Comparison of ENCODE assay signal across 21 cellular contexts in genomic region chr5:93208156-93208895, GRCh38.
A peak's percentile ranks its signal among the peaks of the same experiment; 100 is the strongest.
DNase-seq lines count a peak whose midpoint lies in the region; ATAC-seq and TF ChIP-seq lines count a peak whose summit lies in the region.
"Had no signal": no experiment of that assay in that cellular context is flagged by ENCODE, and none has a peak within 500 bp of the region (broad histone marks: within the 10 kb centered on the region; RNA-seq: fewer than 3 reads in every experiment).

No MANE protein-coding gene starts in this region.

- H3K9me3 ChIP-seq in SJCRH30 (replicated peaks) = no peaks in the 10 kb centered on the region
- H3K9me3 ChIP-seq: right lobe of liver had no signal

- H3K27me3 ChIP-seq in SJCRH30 = no peaks in the 10 kb centered on the region
- H3K27me3 ChIP-seq: right lobe of liver, upper lobe of left lung had no signal

- peak; percentile 52 for DNase-seq in AG20443 (ENCODE audit: low spot score)
- peak; percentile 69 for DNase-seq in NCI-H1694 (lab: John Stamatoyannopoulos, UW)
- DNase-seq in dedifferentiated amniotic fluid mesenchymal stem cell (ENCODE audit: extremely low spot score) = peak; percentile 21
- DNase-seq in mesothelial cell of epicardium (ENCODE audit: low spot score in 2 of 2, unreplicated experiment in 2 of 2) = no peak
- no peak for DNase-seq in SJCRH30
- DNase-seq in activated T-cell treated with anti-CD3 and anti-CD28 coated beads, Interleukin-2, amount 50 U/mL, for 72 hours = no peak
- DNase-seq: activated naive CD4-positive, alpha-beta T cell treated with anti-CD3 and anti-CD28 coated beads, Interleukin-2, amount 50 U/mL, for 16 hours; Kasumi-1; NCI-H1048; NCI-H1930; NCI-H82; nephron progenitor cell; right lobe of liver; SHP77; stimulated activated CD4-positive, alpha-beta T cell treated with anti-CD3 and anti-CD28 coated beads, Interleukin-15, amount 100 ng/mL, for 24 hours; stimulated activated CD8-positive, alpha-beta memory T cell treated with anti-CD3 and anti-CD28 coated beads, Interleukin-4, amount 100 ng/mL, for 48 hours; T-helper 1 cell; upper lobe of left lung had no signal

- H3K4me3 ChIP-seq in SJCRH30 = no peak overlapping the region
- H3K4me3 ChIP-seq: right lobe of liver, upper lobe of left lung had no signal

- ATAC-seq in GM21367 (IDR thresholded peaks at IDR 0.05; ENCODE audit: unreplicated experiment) = no peak
- ATAC-seq in HG03565 (IDR thresholded peaks at IDR 0.05; ENCODE audit: unreplicated experiment) = no peak
- ATAC-seq in activated T-cell treated with anti-CD3 and anti-CD28 coated beads, Interleukin-2, amount 50 U/mL, for 72 hours (replicated peaks in 1 of 2) = no peak
- ATAC-seq: left lobe of liver, right lobe of liver had no signal

- H3K27me3 Mint-ChIP-seq in mesothelial cell of epicardium (ENCODE audit: low read depth) = no peaks in the 10 kb centered on the region
- H3K27me3 Mint-ChIP-seq in activated T-cell treated with anti-CD3 and anti-CD28 coated beads, Interleukin-2, amount 50 U/mL, for 72 hours (ENCODE audit: low read depth) = no peaks in the 10 kb centered on the region

- peak overlapping the region; percentile 37 for H3K27ac Mint-ChIP-seq in mesothelial cell of epicardium
- no peak overlapping the region for H3K27ac Mint-ChIP-seq in activated T-cell treated with anti-CD3 and anti-CD28 coated beads, Interleukin-2, amount 50 U/mL, for 72 hours
- H3K27ac Mint-ChIP-seq: nephron progenitor cell had no signal

- no peak overlapping the region for H3K27ac ChIP-seq in SJCRH30
- H3K27ac ChIP-seq: right lobe of liver had no signal

- no peaks in the 10 kb centered on the region for H3K36me3 Mint-ChIP-seq in mesothelial cell of epicardium
- no peaks in the 10 kb centered on the region for H3K36me3 Mint-ChIP-seq in activated T-cell treated with anti-CD3 and anti-CD28 coated beads, Interleukin-2, amount 50 U/mL, for 72 hours (ENCODE audit: insufficient read depth in 2 of 2)

- no peak overlapping the region for H3K4me3 Mint-ChIP-seq in mesothelial cell of epicardium
- H3K4me3 Mint-ChIP-seq in activated T-cell treated with anti-CD3 and anti-CD28 coated beads, Interleukin-2, amount 50 U/mL, for 72 hours = no peak overlapping the region
- H3K4me3 Mint-ChIP-seq: nephron progenitor cell had no signal

- no peaks in the 10 kb centered on the region for H3K4me1 ChIP-seq in SJCRH30
- H3K4me1 ChIP-seq: right lobe of liver had no signal

- peaks cover 7% of the 10 kb centered on the region for H3K9me3 Mint-ChIP-seq in mesothelial cell of epicardium
- peaks cover 2% of the 10 kb centered on the region in 2 donors for H3K9me3 Mint-ChIP-seq in activated T-cell treated with anti-CD3 and anti-CD28 coated beads, Interleukin-2, amount 50 U/mL, for 72 hours

- H3K4me1 Mint-ChIP-seq in mesothelial cell of epicardium = peaks cover 21% of the 10 kb centered on the region
- H3K4me1 Mint-ChIP-seq in activated T-cell treated with anti-CD3 and anti-CD28 coated beads, Interleukin-2, amount 50 U/mL, for 72 hours (ENCODE audit: low read depth) = no peaks in the 10 kb centered on the region

- H3K36me3 ChIP-seq in SJCRH30 = no peaks in the 10 kb centered on the region
- H3K36me3 ChIP-seq: right lobe of liver, upper lobe of left lung had no signal

- no peak for TF ChIP-seq CTCF in mesothelial cell of epicardium (IDR thresholded peaks at IDR 0.05; ENCODE audit: unreplicated experiment)

Comparison
In these comparisons a context has a peak if more than half of its experiments do, and no peak if none do; other contexts are left out.
1. DNase-seq: peak in AG20443 (single experiment), NCI-H1694 (single experiment) and dedifferentiated amniotic fluid mesenchymal stem cell (single experiment); none in mesothelial cell of epicardium (0 of 2), SJCRH30 (0 of 2) and activated T-cell treated with anti-CD3 and anti-CD28 coated beads, Interleukin-2, amount 50 U/mL, for 72 hours (0 of 2).